ENCODE assay signal across 28 cellular contexts in genomic region chr15:92471263-92471662, GRCh38.
"Had no signal": no experiment of that assay in that cellular context is flagged by ENCODE, and none has a peak within 500 bp of the region (broad histone marks: within the 10 kb centered on the region; RNA-seq: fewer than 3 reads in every experiment).

No MANE protein-coding gene starts in this region.

- H3K27me3 ChIP-seq: brain microvascular endothelial cell, esophagus muscularis mucosa, foreskin keratinocyte, gastrocnemius medialis had no signal

- H3K27ac ChIP-seq: brain microvascular endothelial cell, esophagus muscularis mucosa, foreskin keratinocyte, gastrocnemius medialis, heart left ventricle had no signal

- H3K4me3 ChIP-seq: esophagus muscularis mucosa, gastrocnemius medialis, heart left ventricle had no signal

- H3K36me3 ChIP-seq: brain microvascular endothelial cell, esophagus muscularis mucosa, gastrocnemius medialis, heart left ventricle had no signal

- ATAC-seq: activated CD4-positive, alpha-beta T cell treated with anti-CD3 and anti-CD28 coated beads for 36 hours; activated CD8-positive, alpha-beta T cell treated with anti-CD3 and anti-CD28 coated beads, Interleukin-2, amount 10 ng/mL, durations not matched to agents 7 days and 5 days; activated T-cell treated with anti-CD3 and anti-CD28 coated beads, Interleukin-2, amount 50 U/mL, for 4 hours; activated T-helper 17 cell treated with anti-CD3 and anti-CD28 coated beads, Interleukin-2, amount 50 U/mL, for 72 hours; effector memory CD8-positive, alpha-beta T cell; foreskin keratinocyte; gastrocnemius medialis; heart left ventricle had no signal

- H3K9me3 ChIP-seq: esophagus muscularis mucosa, gastrocnemius medialis, heart left ventricle had no signal

- H3K4me1 ChIP-seq: esophagus muscularis mucosa, foreskin keratinocyte, gastrocnemius medialis, heart left ventricle had no signal

- DNase-seq: activated CD4-positive, alpha-beta memory T cell treated with anti-CD3 and anti-CD28 coated beads for 36 hours; activated CD4-positive, alpha-beta T cell treated with anti-CD3 and anti-CD28 coated beads for 36 hours; activated CD4-positive, alpha-beta T cell treated with anti-CD3 and anti-CD28 coated beads, Interleukin-2, amount 10 ng/mL, durations not matched to agents 24 days and 14 days; activated CD4-positive, CD25-positive, alpha-beta regulatory T cell; activated CD4-positive, CD25-positive, alpha-beta regulatory T cell treated with anti-CD3 and anti-CD28 coated beads, Interleukin-2, amount 50 U/mL, for 72 hours; activated CD8-positive, alpha-beta memory T cell treated with anti-CD3 and anti-CD28 coated beads, Interleukin-2, amount 50 U/mL, for 48 hours; activated CD8-positive, alpha-beta T cell treated with anti-CD3 and anti-CD28 coated beads, Interleukin-2, amount 10 ng/mL, durations not matched to agents 7 days and 5 days; activated effector memory CD4-positive, alpha-beta T cell treated with Interleukin-2 at 50 U/mL for 16 hours; activated gamma-delta T cell treated with Interleukin-2 at 50 U/mL for 16 hours; activated naive CD4-positive, alpha-beta T cell treated with anti-CD3 and anti-CD28 coated beads, Interleukin-2, amount 50 U/mL, for 16 hours; activated naive CD4-positive, alpha-beta T cell treated with Interleukin-2 at 50 U/mL for 16 hours; activated T-cell treated with anti-CD3 and anti-CD28 coated beads for 4 hours; activated T-cell treated with anti-CD3 and anti-CD28 coated beads, Interleukin-2, amount 50 U/mL, for 4 hours; amniotic stem cell; anterior cingulate cortex; brain microvascular endothelial cell; cortex of kidney; dermis blood vessel endothelial cell; effector CD4-positive, alpha-beta T cell; effector memory CD8-positive, alpha-beta T cell; erythroblast; foreskin keratinocyte; gastrocnemius medialis; glutamatergic neuron; heart left ventricle; T-helper 2 cell had no signal
